ENCODE assay signal across 31 cellular contexts in the genomic region with DNA sequence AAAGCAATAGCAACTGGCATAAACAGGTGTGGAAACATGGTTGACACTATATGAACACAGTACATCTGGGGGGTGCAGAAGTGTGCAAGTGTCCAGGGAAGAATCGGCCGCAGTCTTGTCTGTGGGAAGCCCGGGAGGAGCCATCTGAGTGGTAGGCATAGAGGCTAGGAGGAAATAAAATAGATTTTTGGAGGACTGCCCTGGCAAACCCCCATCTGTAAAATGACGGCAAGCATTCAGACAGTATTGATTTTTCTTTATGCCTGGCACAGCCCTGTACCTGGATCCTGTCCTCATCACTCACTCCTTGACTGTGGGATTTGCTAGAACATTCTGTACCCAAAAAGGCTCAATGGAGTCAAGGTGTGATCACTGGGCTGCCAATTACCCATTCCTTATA. TPM values are rescaled to one million over a fixed set of nuclear protein-coding genes. Genes with fewer than 3 reads are reported as not detected.
A peak's percentile ranks its signal among the peaks of the same experiment; 100 is the strongest.
DNase-seq lines count a peak whose midpoint lies in the region; FAIRE-seq and TF ChIP-seq lines count a peak whose summit lies in the region.
"Had no signal": no experiment of that assay in that cellular context is flagged by ENCODE, and none has a peak within 500 bp of the region (broad histone marks: within the 10 kb centered on the region; RNA-seq: fewer than 3 reads in every experiment).

No MANE protein-coding gene starts in this region.

- intact Hi-C loops in esophagus muscularis mucosa (cut with DNase I): no loop called here

- H3K9me3 ChIP-seq in esophagus muscularis mucosa: no peaks in the 10 kb centered on the region
- H3K9me3 ChIP-seq in small intestine (ENCODE audit: control insufficient read depth, low read depth): no peaks in the 10 kb centered on the region
- H3K9me3 ChIP-seq: transverse colon had no signal

- H3K36me3 ChIP-seq in esophagus muscularis mucosa (no peaks in the 10 kb centered on the region), small intestine (ENCODE audit: control insufficient read depth in 2 of 2, insufficient read depth in 2 of 2, low read length in 2 of 2) (no peaks in the 10 kb centered on the region)
- H3K36me3 ChIP-seq: transverse colon had no signal

- WGBS in esophagus muscularis mucosa: 74% methylated on average over 4 of the region's 4 CpGs
- WGBS in small intestine, 3 donors: 56 to 76% (median 67%) methylated on average over 4 of the region's 4 CpGs

- FAIRE-seq in small intestine (lab: Jason Lieb, UNC): no peak
- FAIRE-seq: A204.1, GM18507, HTR-8/SVneo, kidney had no signal

- no peaks in the 10 kb centered on the region for H3K27me3 ChIP-seq in esophagus muscularis mucosa
- H3K27me3 ChIP-seq in small intestine (ENCODE audit: control insufficient read depth in 2 of 2, insufficient read depth in 2 of 2, low read length in 2 of 2): no peaks in the 10 kb centered on the region
- H3K27me3 ChIP-seq: transverse colon had no signal

- DNase-seq in NCI-H2107 treated with DMSO at 0.1 percent for 48 hours (lab: John Stamatoyannopoulos, UW; ENCODE audit: unreplicated experiment) (peak; percentile 0), NCI-H2107 (lab: John Stamatoyannopoulos, UW) (no peak), HT-29 (ENCODE audit: low spot score) (peak; percentile 35), esophagus muscularis mucosa (ENCODE audit: extremely low spot score) (peak; percentile 70), small intestine (peak; percentile 67), SHP77 treated with DMSO at 0.1 percent for 48 hours (lab: John Stamatoyannopoulos, UW) (no peak), DMS53 (lab: John Stamatoyannopoulos, UW) (no peak)
- DNase-seq in central memory CD4-positive, alpha-beta T cell: no peak
- DNase-seq: activated B cell treated with CpG ODN at 0.5 μM for 24 hours; activated CD4-positive, alpha-beta T cell treated with anti-CD3 and anti-CD28 coated beads, Interleukin-2, amount 50 U/mL, for 48 hours; aorta; CD8-positive, alpha-beta memory T cell; dermis blood vessel endothelial cell; GF-D8; H7; KG1; kidney; mesenchymal stem cell; naive thymus-derived CD4-positive, alpha-beta T cell; NCI-H1694; NCI-H2227 treated with DMSO at 0.1 percent for 48 hours; NCI-H774; OCI-M1; SHP77; stimulated activated CD4-positive, alpha-beta T cell treated with anti-CD3 and anti-CD28 coated beads, Interleukin-4, amount 100 ng/mL, for 24 hours; stimulated activated naive B cell treated with anti-CD40 and anti-IgM and Interleukin-4, amounts not matched to agents 10 μg/mL and 1 μg/mL and 100 μg/mL, for 72 hours; SW 1271; transverse colon had no signal

- TF ChIP-seq POLR2A in esophagus muscularis mucosa (IDR thresholded peaks at IDR 0.05; ENCODE audit: low read depth): no peak

- H3K4me1 ChIP-seq in esophagus muscularis mucosa (peaks cover 27 to 45% (median 32%) of the 10 kb centered on the region in 4 donors), small intestine (ENCODE audit: control insufficient read depth in 2 of 2, insufficient read depth in 1 of 2, low read depth in 1 of 2, low read length in 1 of 2) (no peaks in the 10 kb centered on the region)

- no peak for TF ChIP-seq CTCF in esophagus muscularis mucosa (IDR thresholded peaks at IDR 0.05)

- H3K4me3 ChIP-seq in esophagus muscularis mucosa: no peak overlapping the region
- no peak overlapping the region for H3K4me3 ChIP-seq in small intestine (ENCODE audit: low read depth in 1 of 2, low read length in 2 of 2)
- H3K4me3 ChIP-seq: transverse colon had no signal

- no peak for TF ChIP-seq EP300 in esophagus muscularis mucosa (IDR thresholded peaks at IDR 0.05)

- H3K27ac ChIP-seq in esophagus muscularis mucosa (replicated peaks in 1 of 4): no peak overlapping the region
- no peak overlapping the region for H3K27ac ChIP-seq in small intestine (ENCODE audit: low read depth in 1 of 2, low read length in 1 of 2)
- H3K27ac ChIP-seq: transverse colon had no signal

RNA-seq across cellular contexts. Expression of a gene that starts 31.3 kb away (rescaled TPM):
- total RNA-seq in HT-29 (2014; rRNA removed; shearing (Covaris generic)): 19.5 and 31.9 TPM in 2 replicates
- 1 to 10 TPM; 3.2 to 6.6 (median 5.6) TPM for total RNA-seq in esophagus muscularis mucosa
- polyA plus RNA-seq in small intestine: 10 to 100 TPM in 1 of 3 donors, 1 to 10 TPM in 2; 3.6 to 12.1 (median 7.3) TPM
- total RNA-seq: activated B cell treated with CpG ODN at 0.5 μM for 24 hours; CD8-positive, alpha-beta memory T cell; naive thymus-derived CD4-positive, alpha-beta T cell had no signal
- polyA plus RNA-seq: CD8-positive, alpha-beta memory T cell; naive thymus-derived CD4-positive, alpha-beta T cell had no signal

Comparison
In these comparisons a context has a peak if more than half of its experiments do, and no peak if none do; other contexts are left out.
1. DNase-seq: peak in NCI-H2107 treated with DMSO at 0.1 percent for 48 hours (single experiment), HT-29 (single experiment), esophagus muscularis mucosa (single experiment) and small intestine (single experiment); none in NCI-H2107 (single experiment), SHP77 treated with DMSO at 0.1 percent for 48 hours (single experiment), central memory CD4-positive, alpha-beta T cell (single experiment) and DMS53 (single experiment).